Comparison of ENCODE assay signal across 12 cellular contexts in genomic region chr1:201137579-201138310, GRCh38.
DNase-seq lines count a peak whose midpoint lies in the region; ATAC-seq and TF ChIP-seq lines count a peak whose summit lies in the region.
"Had no signal": no experiment of that assay in that cellular context is flagged by ENCODE, and none has a peak within 500 bp of the region (broad histone marks: within the 10 kb centered on the region; RNA-seq: fewer than 3 reads in every experiment).

No MANE protein-coding gene starts in this region.

- H3K36me3 ChIP-seq in WERI-Rb-1 (peaks cover 84% of the 10 kb centered on the region), HAP-1 (replicated peaks) (peaks cover 76% of the 10 kb centered on the region)

- H3K4me3 ChIP-seq in WERI-Rb-1 (ENCODE audit: low read depth, low read length): no peak overlapping the region
- H3K4me3 ChIP-seq in HAP-1: no peak overlapping the region

- in situ Hi-C loops in HAP-1 (cut with MboI; ENCODE audit: low sequenced_read_pairs): no loop called here

- H3K27me3 ChIP-seq in WERI-Rb-1 (ENCODE audit: insufficient read depth, low read depth, severe bottlenecking) (no peaks in the 10 kb centered on the region), HAP-1 (ENCODE audit: low read depth) (no peaks in the 10 kb centered on the region)

- DNase-seq in AG20443 (ENCODE audit: low spot score) (peak; percentile 91), WERI-Rb-1 (no peak), foreskin melanocyte (peak; percentile 91), pons (ENCODE audit: low spot score) (peak; percentile 75), SHP77 (lab: John Stamatoyannopoulos, UW) (no peak), UCSD-AML1 (lab: John Stamatoyannopoulos, UW; ENCODE audit: unreplicated experiment) (no peak), HAP-1 (ENCODE audit: low spot score in 2 of 2) (no peak)
- DNase-seq: DND-41, H9, Kasumi-1 had no signal

- H3K4me1 ChIP-seq in HAP-1: no peaks in the 10 kb centered on the region

- no peaks in the 10 kb centered on the region for H3K9me3 ChIP-seq in WERI-Rb-1 (ENCODE audit: severe bottlenecking)
- H3K9me3 ChIP-seq in HAP-1: no peaks in the 10 kb centered on the region

- no peak for ATAC-seq in HG02588 (IDR thresholded peaks at IDR 0.05; ENCODE audit: unreplicated experiment)
- ATAC-seq: stimulated activated memory B cell treated with anti-CD40 and anti-IgM and Interleukin-4, amounts not matched to agents 10 μg/mL and 1 μg/mL and 100 μg/mL, for 72 hours had no signal

- H3K27ac ChIP-seq in WERI-Rb-1: peak overlapping the region; percentile 62

- TF ChIP-seq CTCF in WERI-Rb-1 (IDR thresholded peaks at IDR 0.05; ENCODE audit: low read depth, low read length): no peak

Comparison
In these comparisons a context has a peak if more than half of its experiments do, and no peak if none do; other contexts are left out.
1. DNase-seq: peak in AG20443 (single experiment), foreskin melanocyte (single experiment) and pons (single experiment); none in WERI-Rb-1 (single experiment), SHP77 (0 of 2), UCSD-AML1 (single experiment) and HAP-1 (0 of 2).